9 cellular contexts compared by ENCODE assay signal in the genomic region with DNA sequence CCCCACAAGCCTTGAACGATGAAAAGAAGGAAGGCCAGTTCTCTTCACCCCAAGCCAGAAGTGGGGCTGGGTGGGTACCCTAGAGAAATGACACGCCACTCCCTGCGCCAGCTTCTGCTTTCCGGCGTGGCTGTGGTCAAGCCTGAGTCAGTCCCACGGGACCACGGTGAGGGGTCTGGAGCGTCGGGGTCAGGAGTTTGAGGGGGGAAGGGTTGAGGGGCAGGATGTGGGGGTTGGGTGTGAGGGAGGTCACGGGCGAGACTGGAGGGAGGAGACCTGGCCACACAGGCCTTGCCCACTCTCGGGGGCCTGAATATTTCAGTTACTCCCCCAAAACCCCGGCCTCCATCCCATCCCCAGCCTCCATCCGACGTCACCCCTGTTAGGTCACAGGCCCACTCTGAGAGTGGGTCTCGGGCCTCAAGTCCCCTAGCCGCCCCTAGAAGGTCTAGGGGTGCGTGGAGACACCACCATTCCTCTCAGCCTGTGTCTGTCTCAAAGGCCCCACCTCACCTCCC. TPM values are rescaled to one million over a fixed set of nuclear protein-coding genes. Genes with fewer than 3 reads are reported as not detected.
A peak's percentile ranks its signal among the peaks of the same experiment; 100 is the strongest.
DNase-seq lines count a peak whose midpoint lies in the region; ATAC-seq and TF ChIP-seq lines count a peak whose summit lies in the region.
"Had no signal": no experiment of that assay in that cellular context is flagged by ENCODE, and none has a peak within 500 bp of the region (broad histone marks: within the 10 kb centered on the region; RNA-seq: fewer than 3 reads in every experiment).

No MANE protein-coding gene starts in this region.

- peak overlapping the region; percentile 94 to 98 for H3K4me3 Mint-ChIP-seq in stimulated activated naive B cell treated with anti-CD40 and anti-IgM and Interleukin-4, amounts not matched to agents 10 μg/mL and 1 μg/mL and 100 μg/mL, for 72 hours

- peak; percentile 4 for ATAC-seq in GM21737 (IDR thresholded peaks at IDR 0.05; ENCODE audit: unreplicated experiment)
- peak; percentile 31 to 37 for ATAC-seq in stimulated activated naive B cell treated with anti-CD40 and anti-IgM and Interleukin-4, amounts not matched to agents 10 μg/mL and 1 μg/mL and 100 μg/mL, for 72 hours (replicated peaks)
- no peak for ATAC-seq in HG03378 (IDR thresholded peaks at IDR 0.05; ENCODE audit: unreplicated experiment)

- H3K36me3 Mint-ChIP-seq in stimulated activated naive B cell treated with anti-CD40 and anti-IgM and Interleukin-4, amounts not matched to agents 10 μg/mL and 1 μg/mL and 100 μg/mL, for 72 hours = peaks cover 54 to 75% of the 10 kb centered on the region in 2 donors

- H3K9me3 ChIP-seq in right atrium auricular region = no peaks in the 10 kb centered on the region

- no peaks in the 10 kb centered on the region for H3K27me3 Mint-ChIP-seq in stimulated activated naive B cell treated with anti-CD40 and anti-IgM and Interleukin-4, amounts not matched to agents 10 μg/mL and 1 μg/mL and 100 μg/mL, for 72 hours

- peaks cover 59 to 96% of the 10 kb centered on the region in 2 donors for H3K4me1 Mint-ChIP-seq in stimulated activated naive B cell treated with anti-CD40 and anti-IgM and Interleukin-4, amounts not matched to agents 10 μg/mL and 1 μg/mL and 100 μg/mL, for 72 hours

- DNase-seq in AG10803 (ENCODE audit: low read depth) (no peak), UCSD-AML1 (lab: John Stamatoyannopoulos, UW; ENCODE audit: unreplicated experiment) (peak; percentile 70), right atrium auricular region (ENCODE audit: low spot score) (no peak), NCI-H2196 treated with DMSO at 0.1 percent for 48 hours (lab: John Stamatoyannopoulos, UW; ENCODE audit: unreplicated experiment) (no peak)
- peak; percentile 82 for DNase-seq in stimulated activated naive B cell treated with anti-CD40 and anti-IgM and Interleukin-4, amounts not matched to agents 10 μg/mL and 1 μg/mL and 100 μg/mL, for 72 hours
- no peak for DNase-seq in stimulated activated CD4-positive, alpha-beta T cell treated with anti-CD3 and anti-CD28 coated beads, Interleukin-1b, Interleukin-23, amount 100 ng/mL, for 48 hours

- peaks cover 0 to 30% of the 10 kb centered on the region in 2 donors for H3K4me1 ChIP-seq in right atrium auricular region

- peak overlapping the region; percentile 99 for H3K27ac Mint-ChIP-seq in stimulated activated naive B cell treated with anti-CD40 and anti-IgM and Interleukin-4, amounts not matched to agents 10 μg/mL and 1 μg/mL and 100 μg/mL, for 72 hours

- peak overlapping the region; percentile 43 to 58 for H3K27ac ChIP-seq in right atrium auricular region
- H3K27ac ChIP-seq: epithelial cell of prostate had no signal

- no peaks in the 10 kb centered on the region for H3K27me3 ChIP-seq in right atrium auricular region

- H3K4me3 ChIP-seq in AG10803 (ENCODE audit: low read length) = peak overlapping the region; percentile 71
- H3K4me3 ChIP-seq in right atrium auricular region = peak overlapping the region; percentile 45 to 71

- H3K9me3 Mint-ChIP-seq in stimulated activated naive B cell treated with anti-CD40 and anti-IgM and Interleukin-4, amounts not matched to agents 10 μg/mL and 1 μg/mL and 100 μg/mL, for 72 hours = peaks cover 0 to 3% of the 10 kb centered on the region in 2 donors

- TF ChIP-seq CTCF in AG10803 (conservative IDR thresholded peaks at IDR 0.05; ENCODE audit: low read length) = no peak
- TF ChIP-seq CTCF in right atrium auricular region (IDR thresholded peaks at IDR 0.05) = no peak

- H3K36me3 ChIP-seq in right atrium auricular region = peaks cover 5% of the 10 kb centered on the region

RNA-seq across cellular contexts. Expression of a gene that starts 0.5 kb away (rescaled TPM):
- total RNA-seq in right atrium auricular region = 10 to 100 TPM in 1 of 2 donors, 1 to 10 TPM in 1; 8.1 to 43.2 TPM

RNA-seq across cellular contexts. Expression of a gene that starts 19.9 kb away (rescaled TPM):
- total RNA-seq in right atrium auricular region = 10 to 100 TPM; 28.3 to 40.8 TPM

RNA-seq across cellular contexts. Expression of a gene that starts 20.1 kb away (rescaled TPM):
- total RNA-seq in right atrium auricular region = 10 to 100 TPM; 18.7 to 19.0 TPM

RNA-seq across cellular contexts. Expression of a gene that starts 30.7 kb away (rescaled TPM):
- 10 to 100 TPM in 1 of 2 donors, 1 to 10 TPM in 1; 8.6 to 27.0 TPM for total RNA-seq in right atrium auricular region

RNA-seq across cellular contexts. Expression of a gene that starts 53.1 kb away (rescaled TPM):
- total RNA-seq in right atrium auricular region = 1 to 10 TPM in 1 of 2 donors, not detected in 1; 1.4 TPM

Comparison
In these comparisons a context has a peak if more than half of its experiments do, and no peak if none do; other contexts are left out.
1. DNase-seq: peak in UCSD-AML1 (single experiment) and stimulated activated naive B cell treated with anti-CD40 and anti-IgM and Interleukin-4, amounts not matched to agents 10 μg/mL and 1 μg/mL and 100 μg/mL, for 72 hours (single experiment); none in AG10803 (single experiment), right atrium auricular region (single experiment), NCI-H2196 treated with DMSO at 0.1 percent for 48 hours (single experiment) and stimulated activated CD4-positive, alpha-beta T cell treated with anti-CD3 and anti-CD28 coated beads, Interleukin-1b, Interleukin-23, amount 100 ng/mL, for 48 hours (single experiment).